Comparison of ENCODE assay signal across 24 cellular contexts in genomic region chr3:162629372-162629771, GRCh38.
"Had no signal": no experiment of that assay in that cellular context is flagged by ENCODE, and none has a peak within 500 bp of the region (broad histone marks: within the 10 kb centered on the region; RNA-seq: fewer than 3 reads in every experiment).

No MANE protein-coding gene starts in this region.

- H3K4me1 Mint-ChIP-seq: naive thymus-derived CD8-positive, alpha-beta T cell; nephron; neural crest cell; stimulated activated memory B cell treated with anti-CD40 and anti-IgM and Interleukin-4, amounts not matched to agents 10 μg/mL and 1 μg/mL and 100 μg/mL, for 72 hours; stimulated activated naive CD8-positive, alpha-beta T cell treated with anti-CD3 and anti-CD28 coated beads, Interleukin-15, amount 100 ng/mL, for 72 hours had no signal

- H3K4me3 Mint-ChIP-seq: naive thymus-derived CD8-positive, alpha-beta T cell; nephron; neural crest cell; stimulated activated memory B cell treated with anti-CD40 and anti-IgM and Interleukin-4, amounts not matched to agents 10 μg/mL and 1 μg/mL and 100 μg/mL, for 72 hours; stimulated activated naive CD8-positive, alpha-beta T cell treated with anti-CD3 and anti-CD28 coated beads, Interleukin-15, amount 100 ng/mL, for 72 hours had no signal

- DNase-seq: islet precursor cell; left ventricle myocardium inferior; naive thymus-derived CD8-positive, alpha-beta T cell; nucleus accumbens; pancreas; posterior cingulate gyrus; retina; right cardiac atrium; small intestine; spleen; stimulated activated CD4-positive, alpha-beta T cell treated with anti-CD3 and anti-CD28 coated beads, Interleukin-4, amount 100 ng/mL, for 4 hours; stimulated activated CD8-positive, alpha-beta memory T cell treated with anti-CD3 and anti-CD28 coated beads, Interleukin-4, amount 100 ng/mL, for 48 hours; stimulated activated naive CD4-positive, alpha-beta T cell treated with Interleukin-2 at 50 U/mL for 16 hours; stimulated activated naive CD8-positive, alpha-beta T cell treated with anti-CD3 and anti-CD28 coated beads, Interleukin-15, amount 100 ng/mL, for 72 hours; substantia nigra; transverse colon; upper lobe of left lung had no signal

- H3K27ac ChIP-seq: left ventricle myocardium inferior, pancreas, prostate gland, spleen, transverse colon, upper lobe of left lung, vagina had no signal

- H3K9me3 Mint-ChIP-seq: nephron; neural crest cell; stimulated activated memory B cell treated with anti-CD40 and anti-IgM and Interleukin-4, amounts not matched to agents 10 μg/mL and 1 μg/mL and 100 μg/mL, for 72 hours; stimulated activated naive CD8-positive, alpha-beta T cell treated with anti-CD3 and anti-CD28 coated beads, Interleukin-15, amount 100 ng/mL, for 72 hours had no signal

- ATAC-seq: naive thymus-derived CD8-positive, alpha-beta T cell; pancreas; right cardiac atrium; sciatic nerve; stimulated activated memory B cell treated with anti-CD40 and anti-IgM and Interleukin-4, amounts not matched to agents 10 μg/mL and 1 μg/mL and 100 μg/mL, for 72 hours; stimulated activated naive CD8-positive, alpha-beta T cell treated with anti-CD3 and anti-CD28 coated beads, Interleukin-15, amount 100 ng/mL, for 72 hours had no signal

- H3K4me3 ChIP-seq: left ventricle myocardium inferior, lung, pancreas, prostate gland, spleen, transverse colon, upper lobe of left lung, vagina had no signal

- H3K9me3 ChIP-seq: left ventricle myocardium inferior, pancreas, prostate gland, transverse colon, upper lobe of left lung, vagina had no signal

- H3K27me3 Mint-ChIP-seq: naive thymus-derived CD8-positive, alpha-beta T cell; stimulated activated memory B cell treated with anti-CD40 and anti-IgM and Interleukin-4, amounts not matched to agents 10 μg/mL and 1 μg/mL and 100 μg/mL, for 72 hours; stimulated activated naive CD8-positive, alpha-beta T cell treated with anti-CD3 and anti-CD28 coated beads, Interleukin-15, amount 100 ng/mL, for 72 hours had no signal

- H3K27me3 ChIP-seq: spleen, transverse colon, upper lobe of left lung, vagina had no signal

- H3K36me3 ChIP-seq: left ventricle myocardium inferior, pancreas, prostate gland, spleen, transverse colon, upper lobe of left lung, vagina had no signal

- H3K36me3 Mint-ChIP-seq: naive thymus-derived CD8-positive, alpha-beta T cell; stimulated activated memory B cell treated with anti-CD40 and anti-IgM and Interleukin-4, amounts not matched to agents 10 μg/mL and 1 μg/mL and 100 μg/mL, for 72 hours had no signal

- H3K4me1 ChIP-seq: left ventricle myocardium inferior, pancreas, prostate gland, spleen, transverse colon, upper lobe of left lung, vagina had no signal

- H3K27ac Mint-ChIP-seq: naive thymus-derived CD8-positive, alpha-beta T cell; nephron; stimulated activated memory B cell treated with anti-CD40 and anti-IgM and Interleukin-4, amounts not matched to agents 10 μg/mL and 1 μg/mL and 100 μg/mL, for 72 hours; stimulated activated naive CD8-positive, alpha-beta T cell treated with anti-CD3 and anti-CD28 coated beads, Interleukin-15, amount 100 ng/mL, for 72 hours had no signal
